In the genomic region with DNA sequence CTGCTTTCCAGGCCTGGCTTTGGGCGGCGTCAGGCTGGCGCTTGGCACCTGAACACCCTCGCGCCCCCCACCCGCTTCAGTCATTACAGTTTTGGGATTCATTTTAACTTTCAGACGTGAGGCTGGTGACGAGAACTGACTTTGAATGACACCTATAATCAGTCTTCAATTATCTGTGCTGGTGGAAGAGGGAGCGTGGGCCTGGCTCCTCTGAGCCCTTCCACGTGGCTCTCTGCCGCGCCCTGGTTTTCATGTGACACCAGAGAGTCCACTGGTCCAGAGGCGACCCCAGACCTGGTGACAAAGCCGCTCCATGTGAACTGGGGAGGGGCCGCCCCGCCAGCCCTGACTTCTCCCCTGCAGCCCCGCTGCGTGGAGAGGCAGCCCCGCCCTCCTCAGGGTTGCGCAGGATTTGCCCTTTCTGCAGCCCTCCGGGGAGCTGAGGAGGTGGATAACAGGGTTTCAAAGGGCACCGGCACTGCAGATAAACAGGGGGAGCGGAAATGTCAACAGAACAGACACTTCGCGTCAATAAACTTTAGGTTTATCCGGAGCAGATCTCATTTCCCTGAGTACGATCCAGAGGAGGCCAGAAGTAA, we compare ENCODE assay signal across 1 cellular context.
TF ChIP-seq lines count a peak whose summit lies in the region.

No MANE protein-coding gene starts in this region.

TF ChIP-seq in HepG2, 621 proteins besides CTCF, POLR2A, EP300 and RAD21 (continued from another document and continues in another):
- TF ChIP-seq THAP9 (CRISPR knock-in tag; IDR thresholded peaks at IDR 0.05; ENCODE audit: borderline replicate concordance) (no peak), HOXA9 (CRISPR knock-in tag; IDR thresholded peaks at IDR 0.05; ENCODE audit: borderline replicate concordance) (no peak), MLLT10 (CRISPR knock-in tag; IDR thresholded peaks at IDR 0.05) (no peak), HOXA7 (CRISPR knock-in tag; IDR thresholded peaks at IDR 0.05) (no peak), SCMH1 (CRISPR knock-in tag; IDR thresholded peaks at IDR 0.05; ENCODE audit: borderline replicate concordance) (no peak), CHD4 (IDR thresholded peaks at IDR 0.05; ENCODE audit: borderline replicate concordance, low read length) (no peak), MLXIP (CRISPR knock-in tag; IDR thresholded peaks at IDR 0.05; ENCODE audit: borderline replicate concordance) (no peak), ZC3H4 (CRISPR knock-in tag; IDR thresholded peaks at IDR 0.05; ENCODE audit: borderline replicate concordance) (no peak), ARID4A (CRISPR knock-in tag; IDR thresholded peaks at IDR 0.05; ENCODE audit: borderline replicate concordance) (peak; percentile 43; the same call in 1 of the 2 replicates), POLR2AphosphoS2 (IDR thresholded peaks at IDR 0.05; ENCODE audit: low read depth, low read length) (no peak), NR2F1 (CRISPR knock-in tag; IDR thresholded peaks at IDR 0.05) (0 out of 4 replicates have a peak, but pooled peaks of 1 of the 2 experiments have one; percentile 23), IRF1 (CRISPR knock-in tag; IDR thresholded peaks at IDR 0.05; ENCODE audit: low read depth) (no peak), CCAR2 (optimal IDR thresholded peaks at IDR 0.05; ENCODE audit: low read depth, low read length) (no peak), MED13 (CRISPR knock-in tag; IDR thresholded peaks at IDR 0.05) (no peak), RAD51 (IDR thresholded peaks at IDR 0.05; ENCODE audit: borderline replicate concordance) (no peak), EEA1 (CRISPR knock-in tag; IDR thresholded peaks at IDR 0.05; ENCODE audit: borderline replicate concordance) (no peak), BATF2 (CRISPR knock-in tag; IDR thresholded peaks at IDR 0.05) (no peak), ZSCAN5A (CRISPR knock-in tag; IDR thresholded peaks at IDR 0.05; ENCODE audit: borderline replicate concordance) (no peak), HOMEZ (CRISPR knock-in tag; IDR thresholded peaks at IDR 0.05; ENCODE audit: low read depth) (no peak), ZBTB3 (CRISPR knock-in tag; IDR thresholded peaks at IDR 0.05; ENCODE audit: borderline replicate concordance, low read depth) (no peak), NR0B2 (CRISPR knock-in tag; IDR thresholded peaks at IDR 0.05) (no peak)
- TF ChIP-seq, protein P1, sequence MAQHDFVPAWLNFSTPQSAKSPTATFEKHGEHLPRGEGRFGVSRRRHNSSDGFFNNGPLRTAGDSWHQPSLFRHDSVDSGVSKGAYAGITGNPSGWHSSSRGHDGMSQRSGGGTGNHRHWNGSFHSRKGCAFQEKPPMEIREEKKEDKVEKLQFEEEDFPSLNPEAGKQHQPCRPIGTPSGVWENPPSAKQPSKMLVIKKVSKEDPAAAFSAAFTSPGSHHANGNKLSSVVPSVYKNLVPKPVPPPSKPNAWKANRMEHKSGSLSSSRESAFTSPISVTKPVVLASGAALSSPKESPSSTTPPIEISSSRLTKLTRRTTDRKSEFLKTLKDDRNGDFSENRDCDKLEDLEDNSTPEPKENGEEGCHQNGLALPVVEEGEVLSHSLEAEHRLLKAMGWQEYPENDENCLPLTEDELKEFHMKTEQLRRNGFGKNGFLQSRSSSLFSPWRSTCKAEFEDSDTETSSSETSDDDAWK (CRISPR knock-in tag; IDR thresholded peaks at IDR 0.05), result no peak
- TF ChIP-seq, protein P2, sequence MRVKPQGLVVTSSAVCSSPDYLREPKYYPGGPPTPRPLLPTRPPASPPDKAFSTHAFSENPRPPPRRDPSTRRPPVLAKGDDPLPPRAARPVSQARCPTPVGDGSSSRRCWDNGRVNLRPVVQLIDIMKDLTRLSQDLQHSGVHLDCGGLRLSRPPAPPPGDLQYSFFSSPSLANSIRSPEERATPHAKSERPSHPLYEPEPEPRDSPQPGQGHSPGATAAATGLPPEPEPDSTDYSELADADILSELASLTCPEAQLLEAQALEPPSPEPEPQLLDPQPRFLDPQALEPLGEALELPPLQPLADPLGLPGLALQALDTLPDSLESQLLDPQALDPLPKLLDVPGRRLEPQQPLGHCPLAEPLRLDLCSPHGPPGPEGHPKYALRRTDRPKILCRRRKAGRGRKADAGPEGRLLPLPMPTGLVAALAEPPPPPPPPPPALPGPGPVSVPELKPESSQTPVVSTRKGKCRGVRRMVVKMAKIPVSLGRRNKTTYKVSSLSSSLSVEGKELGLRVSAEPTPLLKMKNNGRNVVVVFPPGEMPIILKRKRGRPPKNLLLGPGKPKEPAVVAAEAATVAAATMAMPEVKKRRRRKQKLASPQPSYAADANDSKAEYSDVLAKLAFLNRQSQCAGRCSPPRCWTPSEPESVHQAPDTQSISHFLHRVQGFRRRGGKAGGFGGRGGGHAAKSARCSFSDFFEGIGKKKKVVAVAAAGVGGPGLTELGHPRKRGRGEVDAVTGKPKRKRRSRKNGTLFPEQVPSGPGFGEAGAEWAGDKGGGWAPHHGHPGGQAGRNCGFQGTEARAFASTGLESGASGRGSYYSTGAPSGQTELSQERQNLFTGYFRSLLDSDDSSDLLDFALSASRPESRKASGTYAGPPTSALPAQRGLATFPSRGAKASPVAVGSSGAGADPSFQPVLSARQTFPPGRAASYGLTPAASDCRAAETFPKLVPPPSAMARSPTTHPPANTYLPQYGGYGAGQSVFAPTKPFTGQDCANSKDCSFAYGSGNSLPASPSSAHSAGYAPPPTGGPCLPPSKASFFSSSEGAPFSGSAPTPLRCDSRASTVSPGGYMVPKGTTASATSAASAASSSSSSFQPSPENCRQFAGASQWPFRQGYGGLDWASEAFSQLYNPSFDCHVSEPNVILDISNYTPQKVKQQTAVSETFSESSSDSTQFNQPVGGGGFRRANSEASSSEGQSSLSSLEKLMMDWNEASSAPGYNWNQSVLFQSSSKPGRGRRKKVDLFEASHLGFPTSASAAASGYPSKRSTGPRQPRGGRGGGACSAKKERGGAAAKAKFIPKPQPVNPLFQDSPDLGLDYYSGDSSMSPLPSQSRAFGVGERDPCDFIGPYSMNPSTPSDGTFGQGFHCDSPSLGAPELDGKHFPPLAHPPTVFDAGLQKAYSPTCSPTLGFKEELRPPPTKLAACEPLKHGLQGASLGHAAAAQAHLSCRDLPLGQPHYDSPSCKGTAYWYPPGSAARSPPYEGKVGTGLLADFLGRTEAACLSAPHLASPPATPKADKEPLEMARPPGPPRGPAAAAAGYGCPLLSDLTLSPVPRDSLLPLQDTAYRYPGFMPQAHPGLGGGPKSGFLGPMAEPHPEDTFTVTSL (CRISPR knock-in tag; IDR thresholded peaks at IDR 0.05; ENCODE audit: borderline replicate concordance), result no peak; the same call in 1 of the 2 replicates
